Comparison of ENCODE assay signal across 8 cellular contexts in genomic region chr15:78437107-78437761, GRCh38. TPM values are rescaled to one million over a fixed set of nuclear protein-coding genes. Genes with fewer than 3 reads are reported as not detected.
DNase-seq lines count a peak whose midpoint lies in the region; ATAC-seq and TF ChIP-seq lines count a peak whose summit lies in the region.

No MANE protein-coding gene starts in this region.

- 13 to 16% (median 15%) methylated on average over 11 of the region's 11 CpGs for WGBS in spleen, 5 donors

- H3K36me3 ChIP-seq in Caco-2 (ENCODE audit: control insufficient read depth, insufficient read depth, low read length): peaks cover 5% of the 10 kb centered on the region; the same call in 1 of the 2 replicates
- H3K36me3 ChIP-seq in right atrium auricular region: peaks cover 18% of the 10 kb centered on the region
- peaks cover 0 to 27% (median 18%) of the 10 kb centered on the region in 6 donors for H3K36me3 ChIP-seq in spleen

- CTCF ChIA-PET in Caco-2 (lab: Charles Lee): interaction anchor here (1.2 to 2.0 kb wide), 3 partner anchors 14 to 138 kb away, joined by 4 to 8 read pairs (median 8); partner anchors contain the start of gene SKIC8
- CTCF ChIA-PET in activated CD8-positive, alpha-beta T cell treated with anti-CD3 and anti-CD28 coated beads for 36 hours (lab: Charles Lee): interaction anchor here (0.9 to 6.8 kb wide), 5 partner anchors 9 to 478 kb away, joined by 3 to 44 read pairs (median 3); no protein-coding TSS in a partner anchor

- TF ChIP-seq CTCF in Caco-2 (IDR thresholded peaks at IDR 0.05; ENCODE audit: insufficient read depth in 1 of 2, low read depth in 1 of 2, low read length in 1 of 2, severe bottlenecking in 1 of 2, unreplicated experiment in 1 of 2): no peak
- TF ChIP-seq CTCF in activated CD8-positive, alpha-beta T cell treated with anti-CD3 and anti-CD28 coated beads for 36 hours (IDR thresholded peaks at IDR 0.05): no peak
- TF ChIP-seq CTCF in right atrium auricular region (IDR thresholded peaks at IDR 0.05): no peak
- TF ChIP-seq CTCF in spleen (IDR thresholded peaks at IDR 0.05 in 8 of 11, conservative IDR thresholded peaks at IDR 0.05 in 3 of 11): no peak

- intact Hi-C loops in Caco-2 (cut with micrococcal nuclease; ENCODE audit: unreplicated experiment): no loop called here
- intact Hi-C loops in activated CD8-positive, alpha-beta T cell treated with anti-CD3 and anti-CD28 coated beads for 36 hours (cut with micrococcal nuclease): no loop called here
- intact Hi-C loops in spleen (cut with DNase I; ENCODE audit: low total_unique reads): no loop called here
- intact Hi-C loops in posterior cingulate gyrus (cut with DNase I): no loop called here

- TSS peak; percentile 81 for BruUV-seq in Caco-2 (replicated peaks; lab: Mats Ljungman, UMichigan)

- POLR2A ChIA-PET in Caco-2 (lab: Charles Lee): interaction anchor here (0.6 to 1.5 kb wide), 7 partner anchors 12 to 138 kb away, joined by 3 to 11 read pairs (median 4); partner anchors contain the start of genes CRABP1, HYKK and SKIC8
- POLR2A ChIA-PET in activated CD8-positive, alpha-beta T cell treated with anti-CD3 and anti-CD28 coated beads for 36 hours (lab: Charles Lee): interaction anchor here (0.8 to 2.8 kb wide), 22 partner anchors 8 to 435 kb away, joined by 3 to 32 read pairs (median 4); partner anchors contain the start of genes DNAJA4, IDH3A, MORF4L1 and PSMA4

- H3K27me3 Mint-ChIP-seq in Caco-2 (ENCODE audit: insufficient read depth, unreplicated experiment): no peaks in the 10 kb centered on the region
- no peaks in the 10 kb centered on the region for H3K27me3 Mint-ChIP-seq in activated CD8-positive, alpha-beta T cell treated with anti-CD3 and anti-CD28 coated beads for 36 hours

- H3K4me3 ChIP-seq in Caco-2 (ENCODE audit: low read depth, low read length) (peak overlapping the region; percentile 99), right atrium auricular region (peak overlapping the region; percentile 95 to 100), spleen (peak overlapping the region; percentile 62 to 96 (median 86))

- no peak for DNase-seq in Caco-2
- no peak for DNase-seq in activated CD8-positive, alpha-beta T cell treated with anti-CD3 and anti-CD28 coated beads for 36 hours
- no peak for DNase-seq in right atrium auricular region (ENCODE audit: low spot score)
- no peak for DNase-seq in spleen
- DNase-seq in posterior cingulate gyrus: no peak

- peak overlapping the region; percentile 76 for H3K4me3 Mint-ChIP-seq in Caco-2 (ENCODE audit: unreplicated experiment)
- peak overlapping the region; percentile 93 for H3K4me3 Mint-ChIP-seq in activated CD8-positive, alpha-beta T cell treated with anti-CD3 and anti-CD28 coated beads for 36 hours

- ATAC-seq in HG02571 (IDR thresholded peaks at IDR 0.05; ENCODE audit: unreplicated experiment): peak; percentile 3
- ATAC-seq in activated CD8-positive, alpha-beta T cell treated with anti-CD3 and anti-CD28 coated beads for 36 hours: peak; percentile 21
- ATAC-seq in HG02852 (IDR thresholded peaks at IDR 0.05; ENCODE audit: unreplicated experiment): no peak
- no peak for ATAC-seq in HG03457 (IDR thresholded peaks at IDR 0.05; ENCODE audit: unreplicated experiment)

- H3K36me3 Mint-ChIP-seq in Caco-2 (ENCODE audit: insufficient read depth, unreplicated experiment): peaks cover 10% of the 10 kb centered on the region
- peaks cover 22% of the 10 kb centered on the region for H3K36me3 Mint-ChIP-seq in activated CD8-positive, alpha-beta T cell treated with anti-CD3 and anti-CD28 coated beads for 36 hours (ENCODE audit: low read depth)

- no peaks in the 10 kb centered on the region for H3K4me1 Mint-ChIP-seq in Caco-2 (ENCODE audit: low read depth, unreplicated experiment)
- H3K4me1 Mint-ChIP-seq in activated CD8-positive, alpha-beta T cell treated with anti-CD3 and anti-CD28 coated beads for 36 hours (ENCODE audit: low read depth): peaks cover 33% of the 10 kb centered on the region

- H3K27ac ChIP-seq in right atrium auricular region (peak overlapping the region; percentile 96 to 99), spleen (peak overlapping the region; percentile 93 to 98 (median 96))

- no peaks in the 10 kb centered on the region for H3K9me3 Mint-ChIP-seq in Caco-2 (ENCODE audit: unreplicated experiment)
- no peaks in the 10 kb centered on the region for H3K9me3 Mint-ChIP-seq in activated CD8-positive, alpha-beta T cell treated with anti-CD3 and anti-CD28 coated beads for 36 hours

- H3K4me1 ChIP-seq in Caco-2 (peaks cover 18% of the 10 kb centered on the region), right atrium auricular region (peaks cover 0 to 33% of the 10 kb centered on the region in 2 donors), spleen (peaks cover 23 to 46% (median 41%) of the 10 kb centered on the region in 6 donors)

- TF ChIP-seq POLR2A in spleen (IDR thresholded peaks at IDR 0.05): no peak

- H3K27ac Mint-ChIP-seq in Caco-2 (ENCODE audit: unreplicated experiment): peak overlapping the region; percentile 4
- peak overlapping the region; percentile 99 for H3K27ac Mint-ChIP-seq in activated CD8-positive, alpha-beta T cell treated with anti-CD3 and anti-CD28 coated beads for 36 hours

- H3K27me3 ChIP-seq in Caco-2 (replicated peaks; ENCODE audit: control insufficient read depth, insufficient read depth, low read length) (no peaks in the 10 kb centered on the region), right atrium auricular region (no peaks in the 10 kb centered on the region), spleen (replicated peaks in 1 of 7) (no peaks in the 10 kb centered on the region)

- H3K9me3 ChIP-seq in Caco-2 (no peaks in the 10 kb centered on the region), right atrium auricular region (no peaks in the 10 kb centered on the region), spleen (no peaks in the 10 kb centered on the region)

RNA-seq across cellular contexts. Expression of gene IREB2, which starts 0.8 kb away (rescaled TPM):
- total RNA-seq in Caco-2 (2022): 77.6 and 82.9 TPM in 2 replicates
- 10 to 100 TPM; 68.2 to 78.7 TPM for total RNA-seq in activated CD8-positive, alpha-beta T cell treated with anti-CD3 and anti-CD28 coated beads for 36 hours
- total RNA-seq in right atrium auricular region: 10 to 100 TPM; 14.5 to 16.3 TPM
- 10 to 100 TPM; 49.9 to 92.6 (median 71.9) TPM for total RNA-seq in spleen
- polyA plus RNA-seq in spleen: 10 to 100 TPM in 1 of 3 donors, 1 to 10 TPM in 2; 8.6 to 15.0 (median 9.6) TPM

Comparison
In these comparisons a context has a peak if more than half of its experiments do, and no peak if none do; other contexts are left out.
1. ATAC-seq: peak in HG02571 (single experiment) and activated CD8-positive, alpha-beta T cell treated with anti-CD3 and anti-CD28 coated beads for 36 hours (single experiment); none in HG02852 (single experiment) and HG03457 (single experiment).
2. Peak in every context shown above with its lines, with median percentiles within 50 percentile points of each other: H3K4me3 ChIP-seq.